Comparison of ENCODE assay signal across 3 cellular contexts in the genomic region with DNA sequence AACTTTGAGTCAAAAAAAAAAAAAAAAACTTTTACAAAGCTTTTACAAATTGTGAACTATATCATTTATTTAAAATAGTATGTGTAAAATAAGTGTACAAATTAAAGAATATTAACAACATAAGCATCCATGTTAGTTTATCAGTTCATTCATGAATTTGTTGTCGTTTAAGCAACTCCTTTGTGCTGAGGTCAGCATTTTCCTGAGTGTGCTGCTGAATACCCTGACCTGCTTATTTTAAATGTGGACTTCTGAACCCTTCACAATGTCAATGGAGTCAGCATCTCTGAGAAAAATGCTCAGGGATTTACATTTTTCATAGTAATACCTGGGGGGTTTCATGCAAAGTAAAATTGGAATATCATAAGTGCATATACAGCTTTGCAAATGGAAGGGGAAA.
A peak's percentile ranks its signal among the peaks of the same experiment; 100 is the strongest.
TF ChIP-seq lines count a peak whose summit lies in the region.

No MANE protein-coding gene starts in this region.

TF ChIP-seq in A549, 52 proteins besides CTCF, POLR2A, EP300 and RAD21:
- TF ChIP-seq MAFK (IDR thresholded peaks at IDR 0.05; ENCODE audit: partially characterized antibody) (peak; percentile 99), CHD4 (IDR thresholded peaks at IDR 0.05; ENCODE audit: borderline replicate concordance) (no peak)

TF ChIP-seq in K562, 482 proteins besides CTCF, POLR2A, EP300 and RAD21 (continues in another document):
- TF ChIP-seq EZH2 (IDR thresholded peaks at IDR 0.05; ENCODE audit: borderline replicate concordance, low read depth, low read length) (no peak), RFX1 (IDR thresholded peaks at IDR 0.05) (no peak), TCF3 (CRISPR knock-in tag; IDR thresholded peaks at IDR 0.05) (no peak), KAT2B (IDR thresholded peaks at IDR 0.05; ENCODE audit: low read depth, low read length) (no peak), MEIS2 (IDR thresholded peaks at IDR 0.05; ENCODE audit: partially characterized antibody) (no peak), TAL1 (IDR thresholded peaks at IDR 0.05) (no peak), TRIM28 (IDR thresholded peaks at IDR 0.05) (no peak), HEY1 (CRISPR knock-in tag; IDR thresholded peaks at IDR 0.05; ENCODE audit: borderline replicate concordance) (no peak), TFAM (CRISPR knock-in tag; conservative IDR thresholded peaks at IDR 0.05) (no peak), MAFF (IDR thresholded peaks at IDR 0.05; ENCODE audit: low read length) (peak; percentile 98), MAFG (tag; conservative IDR thresholded peaks at IDR 0.05) (peak; percentile 92), MAFK (IDR thresholded peaks at IDR 0.05; ENCODE audit: low read length) (peak; percentile 99), LEF1 (IDR thresholded peaks at IDR 0.05) (no peak), TGIF2 (CRISPR knock-in tag; IDR thresholded peaks at IDR 0.05) (no peak), HDAC6 (IDR thresholded peaks at IDR 0.05; ENCODE audit: low read depth, low read length) (no peak), STAT5A (IDR thresholded peaks at IDR 0.05; ENCODE audit: borderline replicate concordance, low read length) (no peak), RNF2 (IDR thresholded peaks at IDR 0.05) (no peak), CREBBP (IDR thresholded peaks at IDR 0.05; ENCODE audit: low read depth, low read length) (no peak), ERF (CRISPR knock-in tag; IDR thresholded peaks at IDR 0.05) (no peak), ILK (tag; IDR thresholded peaks at IDR 0.05; ENCODE audit: borderline replicate concordance, low read depth) (no peak), XRCC3 (IDR thresholded peaks at IDR 0.05) (no peak), TEAD2 (tag; IDR thresholded peaks at IDR 0.05) (no peak)
- TF ChIP-seq, protein P1, sequence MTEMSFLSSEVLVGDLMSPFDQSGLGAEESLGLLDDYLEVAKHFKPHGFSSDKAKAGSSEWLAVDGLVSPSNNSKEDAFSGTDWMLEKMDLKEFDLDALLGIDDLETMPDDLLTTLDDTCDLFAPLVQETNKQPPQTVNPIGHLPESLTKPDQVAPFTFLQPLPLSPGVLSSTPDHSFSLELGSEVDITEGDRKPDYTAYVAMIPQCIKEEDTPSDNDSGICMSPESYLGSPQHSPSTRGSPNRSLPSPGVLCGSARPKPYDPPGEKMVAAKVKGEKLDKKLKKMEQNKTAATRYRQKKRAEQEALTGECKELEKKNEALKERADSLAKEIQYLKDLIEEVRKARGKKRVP (CRISPR knock-in tag; IDR thresholded peaks at IDR 0.05), result no peak
- TF ChIP-seq, protein P2, sequence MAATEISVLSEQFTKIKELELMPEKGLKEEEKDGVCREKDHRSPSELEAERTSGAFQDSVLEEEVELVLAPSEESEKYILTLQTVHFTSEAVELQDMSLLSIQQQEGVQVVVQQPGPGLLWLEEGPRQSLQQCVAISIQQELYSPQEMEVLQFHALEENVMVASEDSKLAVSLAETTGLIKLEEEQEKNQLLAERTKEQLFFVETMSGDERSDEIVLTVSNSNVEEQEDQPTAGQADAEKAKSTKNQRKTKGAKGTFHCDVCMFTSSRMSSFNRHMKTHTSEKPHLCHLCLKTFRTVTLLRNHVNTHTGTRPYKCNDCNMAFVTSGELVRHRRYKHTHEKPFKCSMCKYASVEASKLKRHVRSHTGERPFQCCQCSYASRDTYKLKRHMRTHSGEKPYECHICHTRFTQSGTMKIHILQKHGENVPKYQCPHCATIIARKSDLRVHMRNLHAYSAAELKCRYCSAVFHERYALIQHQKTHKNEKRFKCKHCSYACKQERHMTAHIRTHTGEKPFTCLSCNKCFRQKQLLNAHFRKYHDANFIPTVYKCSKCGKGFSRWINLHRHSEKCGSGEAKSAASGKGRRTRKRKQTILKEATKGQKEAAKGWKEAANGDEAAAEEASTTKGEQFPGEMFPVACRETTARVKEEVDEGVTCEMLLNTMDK (IDR thresholded peaks at IDR 0.05; ENCODE audit: borderline replicate concordance, insufficient read depth, low read depth, low read length, poor library complexity, severe bottlenecking), result no peak
- TF ChIP-seq, protein P3, sequence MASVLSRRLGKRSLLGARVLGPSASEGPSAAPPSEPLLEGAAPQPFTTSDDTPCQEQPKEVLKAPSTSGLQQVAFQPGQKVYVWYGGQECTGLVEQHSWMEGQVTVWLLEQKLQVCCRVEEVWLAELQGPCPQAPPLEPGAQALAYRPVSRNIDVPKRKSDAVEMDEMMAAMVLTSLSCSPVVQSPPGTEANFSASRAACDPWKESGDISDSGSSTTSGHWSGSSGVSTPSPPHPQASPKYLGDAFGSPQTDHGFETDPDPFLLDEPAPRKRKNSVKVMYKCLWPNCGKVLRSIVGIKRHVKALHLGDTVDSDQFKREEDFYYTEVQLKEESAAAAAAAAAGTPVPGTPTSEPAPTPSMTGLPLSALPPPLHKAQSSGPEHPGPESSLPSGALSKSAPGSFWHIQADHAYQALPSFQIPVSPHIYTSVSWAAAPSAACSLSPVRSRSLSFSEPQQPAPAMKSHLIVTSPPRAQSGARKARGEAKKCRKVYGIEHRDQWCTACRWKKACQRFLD (CRISPR knock-in tag; IDR thresholded peaks at IDR 0.05), result no peak
- TF ChIP-seq, protein P4, sequence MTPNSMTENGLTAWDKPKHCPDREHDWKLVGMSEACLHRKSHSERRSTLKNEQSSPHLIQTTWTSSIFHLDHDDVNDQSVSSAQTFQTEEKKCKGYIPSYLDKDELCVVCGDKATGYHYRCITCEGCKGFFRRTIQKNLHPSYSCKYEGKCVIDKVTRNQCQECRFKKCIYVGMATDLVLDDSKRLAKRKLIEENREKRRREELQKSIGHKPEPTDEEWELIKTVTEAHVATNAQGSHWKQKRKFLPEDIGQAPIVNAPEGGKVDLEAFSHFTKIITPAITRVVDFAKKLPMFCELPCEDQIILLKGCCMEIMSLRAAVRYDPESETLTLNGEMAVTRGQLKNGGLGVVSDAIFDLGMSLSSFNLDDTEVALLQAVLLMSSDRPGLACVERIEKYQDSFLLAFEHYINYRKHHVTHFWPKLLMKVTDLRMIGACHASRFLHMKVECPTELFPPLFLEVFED (CRISPR knock-in tag; conservative IDR thresholded peaks at IDR 0.05), result no peak
- TF ChIP-seq, protein P5, sequence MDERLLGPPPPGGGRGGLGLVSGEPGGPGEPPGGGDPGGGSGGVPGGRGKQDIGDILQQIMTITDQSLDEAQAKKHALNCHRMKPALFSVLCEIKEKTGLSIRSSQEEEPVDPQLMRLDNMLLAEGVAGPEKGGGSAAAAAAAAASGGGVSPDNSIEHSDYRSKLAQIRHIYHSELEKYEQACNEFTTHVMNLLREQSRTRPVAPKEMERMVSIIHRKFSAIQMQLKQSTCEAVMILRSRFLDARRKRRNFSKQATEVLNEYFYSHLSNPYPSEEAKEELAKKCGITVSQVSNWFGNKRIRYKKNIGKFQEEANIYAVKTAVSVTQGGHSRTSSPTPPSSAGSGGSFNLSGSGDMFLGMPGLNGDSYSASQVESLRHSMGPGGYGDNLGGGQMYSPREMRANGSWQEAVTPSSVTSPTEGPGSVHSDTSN (CRISPR knock-in tag; IDR thresholded peaks at IDR 0.05; ENCODE audit: low read depth), result no peak
- TF ChIP-seq, protein P5 (tag; conservative IDR thresholded peaks at IDR 0.05; ENCODE audit: low read depth), result no peak

TF ChIP-seq in HepG2, 621 proteins besides CTCF, POLR2A, EP300 and RAD21 (continues in another document):
- TF ChIP-seq, protein P6, sequence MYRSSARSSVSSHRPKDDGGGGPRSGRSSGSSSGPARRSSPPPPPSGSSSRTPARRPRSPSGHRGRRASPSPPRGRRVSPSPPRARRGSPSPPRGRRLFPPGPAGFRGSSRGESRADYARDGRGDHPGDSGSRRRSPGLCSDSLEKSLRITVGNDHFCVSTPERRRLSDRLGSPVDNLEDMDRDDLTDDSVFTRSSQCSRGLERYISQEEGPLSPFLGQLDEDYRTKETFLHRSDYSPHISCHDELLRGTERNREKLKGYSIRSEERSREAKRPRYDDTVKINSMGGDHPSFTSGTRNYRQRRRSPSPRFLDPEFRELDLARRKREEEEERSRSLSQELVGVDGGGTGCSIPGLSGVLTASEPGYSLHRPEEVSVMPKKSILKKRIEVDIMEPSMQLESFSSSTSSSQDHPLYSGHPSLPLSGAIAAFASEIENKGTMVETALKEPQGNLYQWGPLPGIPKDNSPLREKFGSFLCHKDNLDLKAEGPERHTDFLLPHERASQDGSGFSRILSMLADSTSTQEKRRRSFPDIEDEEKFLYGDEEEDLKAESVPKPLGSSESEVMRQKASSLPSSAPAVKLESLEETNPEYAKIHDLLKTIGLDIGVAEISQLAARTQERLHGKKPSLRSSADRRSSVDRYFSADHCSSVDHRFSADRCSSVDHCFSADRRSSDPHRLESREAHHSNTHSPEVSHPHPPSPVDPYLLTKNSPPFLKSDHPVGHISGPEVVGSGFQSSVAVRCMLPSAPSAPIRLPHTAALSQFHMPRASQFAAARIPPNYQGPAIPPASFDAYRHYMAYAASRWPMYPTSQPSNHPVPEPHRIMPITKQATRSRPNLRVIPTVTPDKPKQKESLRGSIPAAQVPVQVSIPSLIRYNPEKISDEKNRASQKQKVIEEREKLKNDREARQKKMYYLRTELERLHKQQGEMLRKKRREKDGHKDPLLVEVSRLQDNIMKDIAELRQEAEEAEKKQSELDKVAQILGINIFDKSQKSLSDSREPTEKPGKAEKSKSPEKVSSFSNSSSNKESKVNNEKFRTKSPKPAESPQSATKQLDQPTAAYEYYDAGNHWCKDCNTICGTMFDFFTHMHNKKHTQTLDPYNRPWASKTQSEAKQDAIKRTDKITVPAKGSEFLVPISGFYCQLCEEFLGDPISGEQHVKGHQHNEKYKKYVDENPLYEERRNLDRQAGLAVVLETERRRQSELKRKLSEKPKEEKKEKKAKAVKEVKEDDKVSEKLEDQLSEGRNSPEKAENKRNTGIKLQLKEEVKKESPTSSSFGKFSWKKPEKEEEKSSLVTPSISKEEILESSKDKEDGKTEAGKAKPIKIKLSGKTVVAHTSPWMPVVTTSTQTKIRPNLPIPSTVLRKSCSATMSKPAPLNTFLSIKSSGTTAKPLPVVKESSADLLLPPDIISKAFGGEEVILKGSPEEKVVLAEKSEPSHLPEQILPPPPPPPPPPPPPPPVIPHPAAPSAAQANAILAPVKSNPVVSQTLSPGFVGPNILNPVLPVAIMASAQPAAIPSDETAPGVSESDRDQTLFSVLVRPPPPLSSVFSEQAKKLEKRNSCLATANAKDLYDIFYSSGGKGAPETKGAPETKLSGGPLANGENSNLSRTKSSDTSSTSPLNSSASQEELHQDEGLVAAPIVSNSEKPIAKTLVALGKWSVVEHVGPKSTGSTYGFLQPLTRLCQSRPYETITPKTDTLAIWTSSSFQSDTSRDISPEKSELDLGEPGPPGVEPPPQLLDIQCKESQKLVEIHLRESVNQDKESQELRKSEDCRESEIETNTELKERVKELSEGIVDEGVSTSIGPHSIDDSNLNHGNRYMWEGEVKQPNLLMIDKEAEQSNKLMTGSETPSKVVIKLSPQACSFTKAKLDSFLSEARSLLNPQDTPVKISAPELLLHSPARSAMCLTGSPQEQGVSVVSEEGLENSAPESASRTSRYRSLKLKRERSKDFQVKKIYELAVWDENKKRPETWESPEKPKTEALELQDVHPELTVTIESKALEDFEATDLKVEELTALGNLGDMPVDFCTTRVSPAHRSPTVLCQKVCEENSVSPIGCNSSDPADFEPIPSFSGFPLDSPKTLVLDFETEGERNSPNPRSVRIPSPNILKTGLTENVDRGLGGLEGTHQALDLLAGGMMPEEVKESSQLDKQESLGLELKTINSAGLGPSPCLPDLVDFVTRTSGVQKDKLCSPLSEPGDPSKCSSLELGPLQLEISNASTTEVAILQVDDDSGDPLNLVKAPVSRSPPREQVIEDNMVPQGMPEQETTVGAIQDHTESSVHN (CRISPR knock-in tag; IDR thresholded peaks at IDR 0.05), result no peak
- TF ChIP-seq SMAD3 (CRISPR knock-in tag; IDR thresholded peaks at IDR 0.05), result no peak
- no peak for TF ChIP-seq ZNF232 (CRISPR knock-in tag; IDR thresholded peaks at IDR 0.05; ENCODE audit: borderline replicate concordance)
- TF ChIP-seq SMAD1 (CRISPR knock-in tag; IDR thresholded peaks at IDR 0.05; ENCODE audit: borderline replicate concordance, low read depth), result no peak
- TF ChIP-seq THAP11 (CRISPR knock-in tag; IDR thresholded peaks at IDR 0.05), result no peak
- TF ChIP-seq DNMT3B (CRISPR knock-in tag; conservative IDR thresholded peaks at IDR 0.05), result no peak
- no peak for TF ChIP-seq ZFX (CRISPR knock-in tag; IDR thresholded peaks at IDR 0.05; ENCODE audit: low read depth)
- TF ChIP-seq, protein P7, sequence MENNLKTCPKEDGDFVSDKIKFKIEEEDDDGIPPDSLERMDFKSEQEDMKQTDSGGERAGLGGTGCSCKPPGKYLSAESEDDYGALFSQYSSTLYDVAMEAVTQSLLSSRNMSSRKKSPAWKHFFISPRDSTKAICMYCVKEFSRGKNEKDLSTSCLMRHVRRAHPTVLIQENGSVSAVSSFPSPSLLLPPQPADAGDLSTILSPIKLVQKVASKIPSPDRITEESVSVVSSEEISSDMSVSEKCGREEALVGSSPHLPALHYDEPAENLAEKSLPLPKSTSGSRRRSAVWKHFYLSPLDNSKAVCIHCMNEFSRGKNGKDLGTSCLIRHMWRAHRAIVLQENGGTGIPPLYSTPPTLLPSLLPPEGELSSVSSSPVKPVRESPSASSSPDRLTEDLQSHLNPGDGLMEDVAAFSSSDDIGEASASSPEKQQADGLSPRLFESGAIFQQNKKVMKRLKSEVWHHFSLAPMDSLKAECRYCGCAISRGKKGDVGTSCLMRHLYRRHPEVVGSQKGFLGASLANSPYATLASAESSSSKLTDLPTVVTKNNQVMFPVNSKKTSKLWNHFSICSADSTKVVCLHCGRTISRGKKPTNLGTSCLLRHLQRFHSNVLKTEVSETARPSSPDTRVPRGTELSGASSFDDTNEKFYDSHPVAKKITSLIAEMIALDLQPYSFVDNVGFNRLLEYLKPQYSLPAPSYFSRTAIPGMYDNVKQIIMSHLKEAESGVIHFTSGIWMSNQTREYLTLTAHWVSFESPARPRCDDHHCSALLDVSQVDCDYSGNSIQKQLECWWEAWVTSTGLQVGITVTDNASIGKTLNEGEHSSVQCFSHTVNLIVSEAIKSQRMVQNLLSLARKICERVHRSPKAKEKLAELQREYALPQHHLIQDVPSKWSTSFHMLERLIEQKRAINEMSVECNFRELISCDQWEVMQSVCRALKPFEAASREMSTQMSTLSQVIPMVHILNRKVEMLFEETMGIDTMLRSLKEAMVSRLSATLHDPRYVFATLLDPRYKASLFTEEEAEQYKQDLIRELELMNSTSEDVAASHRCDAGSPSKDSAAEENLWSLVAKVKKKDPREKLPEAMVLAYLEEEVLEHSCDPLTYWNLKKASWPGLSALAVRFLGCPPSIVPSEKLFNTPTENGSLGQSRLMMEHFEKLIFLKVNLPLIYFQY (CRISPR knock-in tag; IDR thresholded peaks at IDR 0.05; ENCODE audit: borderline replicate concordance), result no peak
- TF ChIP-seq KDM6A (CRISPR knock-in tag; IDR thresholded peaks at IDR 0.05; ENCODE audit: low read depth), result no peak
- no peak for TF ChIP-seq ZNF607 (CRISPR knock-in tag; IDR thresholded peaks at IDR 0.05; ENCODE audit: borderline replicate concordance)
- TF ChIP-seq, protein P8, sequence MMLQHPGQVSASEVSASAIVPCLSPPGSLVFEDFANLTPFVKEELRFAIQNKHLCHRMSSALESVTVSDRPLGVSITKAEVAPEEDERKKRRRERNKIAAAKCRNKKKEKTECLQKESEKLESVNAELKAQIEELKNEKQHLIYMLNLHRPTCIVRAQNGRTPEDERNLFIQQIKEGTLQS (CRISPR knock-in tag; IDR thresholded peaks at IDR 0.05), result no peak
- no peak for TF ChIP-seq POGZ (CRISPR knock-in tag; IDR thresholded peaks at IDR 0.05)
- peak; percentile 100 for TF ChIP-seq MAFF (IDR thresholded peaks at IDR 0.05; ENCODE audit: low read depth, low read length)
- TF ChIP-seq ZNF775 (CRISPR knock-in tag; IDR thresholded peaks at IDR 0.05; ENCODE audit: borderline replicate concordance), result no peak
- TF ChIP-seq TMF1 (CRISPR knock-in tag; IDR thresholded peaks at IDR 0.05; ENCODE audit: low read depth), result no peak
- no peak for TF ChIP-seq MTF2 (CRISPR knock-in tag; IDR thresholded peaks at IDR 0.05; ENCODE audit: borderline replicate concordance)
- no peak for TF ChIP-seq ZNF530 (CRISPR knock-in tag; IDR thresholded peaks at IDR 0.05; ENCODE audit: low read depth)
